In the genomic region with DNA sequence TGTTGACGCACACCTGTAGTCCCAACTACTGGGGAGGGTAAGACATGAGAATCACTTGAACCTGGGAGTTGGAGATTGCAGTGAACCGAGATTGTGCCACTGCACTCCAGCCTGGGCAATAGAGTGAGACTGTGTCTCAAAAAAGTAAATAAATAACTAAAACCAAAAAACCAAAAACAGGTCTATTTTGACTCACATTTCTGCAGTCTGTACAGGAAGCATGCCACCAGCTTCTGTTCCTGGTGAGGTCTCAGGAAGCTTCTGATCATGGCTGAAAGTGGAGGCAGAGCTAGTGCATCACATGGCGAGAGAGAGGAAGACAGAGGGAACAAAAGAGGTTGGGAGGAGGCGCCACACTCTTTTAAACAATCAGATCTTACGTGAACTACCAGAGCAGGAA, we compare ENCODE assay signal across 16 cellular contexts.
DNase-seq lines count a peak whose midpoint lies in the region; ATAC-seq and TF ChIP-seq lines count a peak whose summit lies in the region.
"Had no signal": no experiment of that assay in that cellular context is flagged by ENCODE, and none has a peak within 500 bp of the region (broad histone marks: within the 10 kb centered on the region; RNA-seq: fewer than 3 reads in every experiment).

No MANE protein-coding gene starts in this region.

- no peaks in the 10 kb centered on the region for H3K4me1 ChIP-seq in mesenchymal stem cell (ENCODE audit: control insufficient read depth, insufficient read depth, low read depth, low read length)

- no peaks in the 10 kb centered on the region for H3K36me3 ChIP-seq in mesenchymal stem cell (ENCODE audit: control insufficient read depth in 1 of 2, insufficient read depth in 2 of 2, low read depth in 1 of 2, low read length in 2 of 2)

- no peak overlapping the region for H3K14ac ChIP-seq in mesenchymal stem cell (ENCODE audit: low read length in 2 of 2)

- peaks cover 3% of the 10 kb centered on the region for H3K9me3 Mint-ChIP-seq in osteocyte (ENCODE audit: unreplicated experiment)
- H3K9me3 Mint-ChIP-seq in activated CD4-positive, alpha-beta T cell treated with anti-CD3 and anti-CD28 coated beads for 36 hours (ENCODE audit: low read depth) = no peaks in the 10 kb centered on the region

- H2BK15ac ChIP-seq in mesenchymal stem cell (ENCODE audit: low read depth, poor library complexity, severe bottlenecking) = no peak overlapping the region

- no peak for TF ChIP-seq CTCF in osteocyte (IDR thresholded peaks at IDR 0.05)

- CTCF ChIA-PET in activated CD4-positive, alpha-beta T cell treated with anti-CD3 and anti-CD28 coated beads for 36 hours (lab: Charles Lee) = no interaction called here

- H3K27ac Mint-ChIP-seq in osteocyte (ENCODE audit: unreplicated experiment) = no peak overlapping the region
- H3K27ac Mint-ChIP-seq in activated CD4-positive, alpha-beta T cell treated with anti-CD3 and anti-CD28 coated beads for 36 hours = no peak overlapping the region
- H3K27ac Mint-ChIP-seq: B cell; CD4-positive, alpha-beta T cell had no signal

- H3K9ac ChIP-seq in mesenchymal stem cell (ENCODE audit: low read length) = no peak overlapping the region
- H3K9ac ChIP-seq: KMS-11 had no signal

- H3K4me3 ChIP-seq in mesenchymal stem cell (ENCODE audit: insufficient read depth in 1 of 2, low read depth in 1 of 2, low read length in 2 of 2) = no peak overlapping the region
- H3K4me3 ChIP-seq: GM12878 had no signal

- H3K23ac ChIP-seq in mesenchymal stem cell (ENCODE audit: low read length in 2 of 2) = no peak overlapping the region

- peaks cover 76% of the 10 kb centered on the region for H3K36me3 Mint-ChIP-seq in osteocyte (ENCODE audit: unreplicated experiment)
- H3K36me3 Mint-ChIP-seq in activated CD4-positive, alpha-beta T cell treated with anti-CD3 and anti-CD28 coated beads for 36 hours (ENCODE audit: low read depth) = no peaks in the 10 kb centered on the region

- H3K9me3 ChIP-seq in mesenchymal stem cell (ENCODE audit: control insufficient read depth, low read length) = peaks cover 4% of the 10 kb centered on the region

- no peaks in the 10 kb centered on the region for H3K79me1 ChIP-seq in mesenchymal stem cell (replicated peaks; ENCODE audit: low read length, poor library complexity, severe bottlenecking)

- H4K8ac ChIP-seq in mesenchymal stem cell (ENCODE audit: low read length) = no peak overlapping the region

- no peak overlapping the region for H4K91ac ChIP-seq in mesenchymal stem cell (ENCODE audit: low read length)

- no peak overlapping the region for H2BK120ac ChIP-seq in mesenchymal stem cell (ENCODE audit: low read depth, low read length)

- peaks cover 15% of the 10 kb centered on the region for H3K4me1 Mint-ChIP-seq in osteocyte (ENCODE audit: unreplicated experiment)
- H3K4me1 Mint-ChIP-seq in activated CD4-positive, alpha-beta T cell treated with anti-CD3 and anti-CD28 coated beads for 36 hours = no peaks in the 10 kb centered on the region
- H3K4me1 Mint-ChIP-seq: B cell had no signal

- no peak overlapping the region for H2AK5ac ChIP-seq in mesenchymal stem cell (ENCODE audit: low read length, severe bottlenecking)

- H3K27me3 Mint-ChIP-seq in osteocyte (ENCODE audit: unreplicated experiment) = no peaks in the 10 kb centered on the region
- peaks cover 3% of the 10 kb centered on the region for H3K27me3 Mint-ChIP-seq in activated CD4-positive, alpha-beta T cell treated with anti-CD3 and anti-CD28 coated beads for 36 hours
- H3K27me3 Mint-ChIP-seq: B cell; CD4-positive, alpha-beta T cell had no signal

- POLR2A ChIA-PET in activated CD4-positive, alpha-beta T cell treated with anti-CD3 and anti-CD28 coated beads for 36 hours (lab: Charles Lee) = no interaction called here

- intact Hi-C loops in activated CD4-positive, alpha-beta T cell treated with anti-CD3 and anti-CD28 coated beads for 36 hours (cut with DNase I, micrococcal nuclease) = no loop called here

- 87% methylated on average over 4 of the region's 5 CpGs for WGBS in mesenchymal stem cell

- H3K4me2 ChIP-seq in mesenchymal stem cell (ENCODE audit: low read length, poor library complexity, severe bottlenecking) = no peak overlapping the region
- H3K4me2 ChIP-seq: KMS-11 had no signal

- no peak overlapping the region for H3K27ac ChIP-seq in mesenchymal stem cell (ENCODE audit: low read length, poor library complexity, severe bottlenecking)
- H3K27ac ChIP-seq: KMS-11 had no signal

- H3K18ac ChIP-seq in mesenchymal stem cell (ENCODE audit: low read depth in 1 of 2, low read length in 2 of 2) = no peak overlapping the region

- no peak overlapping the region for H3K4ac ChIP-seq in mesenchymal stem cell (ENCODE audit: low read depth in 1 of 2, low read length in 2 of 2)

- H3K27me3 ChIP-seq in mesenchymal stem cell (ENCODE audit: control insufficient read depth in 1 of 2, insufficient read depth in 1 of 2, low read length in 2 of 2) = no peaks in the 10 kb centered on the region

- ATAC-seq in GM18861 (IDR thresholded peaks at IDR 0.05; ENCODE audit: unreplicated experiment) (peak; percentile 79), GM21390 (IDR thresholded peaks at IDR 0.05; ENCODE audit: unreplicated experiment) (peak; percentile 54), HG03378 (IDR thresholded peaks at IDR 0.05; ENCODE audit: unreplicated experiment) (peak; percentile 62)
- ATAC-seq in activated CD4-positive, alpha-beta T cell treated with anti-CD3 and anti-CD28 coated beads for 36 hours = no peak
- ATAC-seq: GM12878, HepG2 had no signal

- H2AFZ ChIP-seq in mesenchymal stem cell (ENCODE audit: low read depth, low read length) = no peak overlapping the region

- H2BK5ac ChIP-seq in mesenchymal stem cell (ENCODE audit: low read depth, low read length, poor library complexity, severe bottlenecking) = no peak overlapping the region

- H3K4me3 Mint-ChIP-seq in osteocyte (ENCODE audit: unreplicated experiment) = peak overlapping the region; percentile 22
- H3K4me3 Mint-ChIP-seq in activated CD4-positive, alpha-beta T cell treated with anti-CD3 and anti-CD28 coated beads for 36 hours = no peak overlapping the region
- H3K4me3 Mint-ChIP-seq: B cell; CD4-positive, alpha-beta T cell had no signal

- no peak for DNase-seq in osteocyte (ENCODE audit: extremely low spot score, unreplicated experiment)
- no peak for DNase-seq in NCI-H2029 (lab: John Stamatoyannopoulos, UW)
- DNase-seq in activated CD4-positive, alpha-beta T cell treated with anti-CD3 and anti-CD28 coated beads for 36 hours = no peak
- no peak for DNase-seq in mesenchymal stem cell
- DNase-seq: C1 segment of cervical spinal cord; Calu3; CD4-positive, alpha-beta T cell; DMS 273 treated with DMSO at 0.1 percent for 48 hours; H7 had no signal

- H2BK12ac ChIP-seq in mesenchymal stem cell (ENCODE audit: low read length in 2 of 2) = no peak overlapping the region
